ENCODE assay signal across 22 cellular contexts in genomic region chr12:89247962-89248361, GRCh38.
DNase-seq lines count a peak whose midpoint lies in the region; ATAC-seq and TF ChIP-seq lines count a peak whose summit lies in the region.
"Had no signal": no experiment of that assay in that cellular context is flagged by ENCODE, and none has a peak within 500 bp of the region (broad histone marks: within the 10 kb centered on the region; RNA-seq: fewer than 3 reads in every experiment).

No MANE protein-coding gene starts in this region.

- no peak overlapping the region for H2BK15ac ChIP-seq in neuronal stem cell (ENCODE audit: low read length)

- H3K18ac ChIP-seq in neuronal stem cell (ENCODE audit: low read length) = no peak overlapping the region

- H3K4ac ChIP-seq in neuronal stem cell (ENCODE audit: low read length) = no peak overlapping the region

- no peak overlapping the region for H2BK12ac ChIP-seq in neuronal stem cell (ENCODE audit: low read length)

- H4K8ac ChIP-seq in neuronal stem cell (ENCODE audit: low read depth, low read length) = no peak overlapping the region

- no peak overlapping the region for H3K4me2 ChIP-seq in neuronal stem cell (ENCODE audit: insufficient read depth, low read length, poor library complexity, severe bottlenecking)

- H2AK5ac ChIP-seq in neuronal stem cell (ENCODE audit: low read depth, low read length) = no peak overlapping the region

- H3K4me1 ChIP-seq in neuronal stem cell (ENCODE audit: control insufficient read depth in 2 of 2, insufficient read depth in 1 of 2, low read depth in 1 of 2, low read length in 2 of 2) = peaks cover 4 to 12% of the 10 kb centered on the region in 2 donors

- H4K91ac ChIP-seq in neuronal stem cell (ENCODE audit: low read depth, low read length, poor library complexity) = no peak overlapping the region

- H3K27me3 ChIP-seq in neuronal stem cell (ENCODE audit: control insufficient read depth in 3 of 3, insufficient read depth in 3 of 3, low read depth in 1 of 3, low read length in 3 of 3) = no peaks in the 10 kb centered on the region
- H3K27me3 ChIP-seq: adrenal gland, esophagus muscularis mucosa, thyroid gland had no signal

- H3K4me3 ChIP-seq in epithelial cell of esophagus (ENCODE audit: low read length) = no peak overlapping the region
- no peak overlapping the region for H3K4me3 ChIP-seq in neuronal stem cell (ENCODE audit: low read length in 2 of 2)
- H3K4me3 ChIP-seq: adrenal gland, esophagus muscularis mucosa, lung, thyroid gland had no signal

- no peak overlapping the region for H3K14ac ChIP-seq in neuronal stem cell (ENCODE audit: low read length)

- no peak for ATAC-seq in HG02852 (IDR thresholded peaks at IDR 0.05; ENCODE audit: unreplicated experiment)
- ATAC-seq: activated CD8-positive, alpha-beta T cell treated with anti-CD3 and anti-CD28 coated beads for 36 hours; stimulated activated naive CD8-positive, alpha-beta T cell treated with anti-CD3 and anti-CD28 coated beads, Interleukin-15, amount 100 ng/mL, for 72 hours; T-cell had no signal

- no peak overlapping the region for H3K27ac ChIP-seq in neuronal stem cell (replicated peaks; ENCODE audit: low read length)
- H3K27ac ChIP-seq: adrenal gland, esophagus muscularis mucosa, HL-60, thyroid gland had no signal

- H3K36me3 ChIP-seq in neuronal stem cell (replicated peaks in 1 of 2; ENCODE audit: control insufficient read depth in 2 of 2, insufficient read depth in 2 of 2, low read length in 2 of 2) = no peaks in the 10 kb centered on the region
- H3K36me3 ChIP-seq: adrenal gland, esophagus muscularis mucosa, thyroid gland had no signal

- peak overlapping the region; percentile 53 for H2AFZ ChIP-seq in neuronal stem cell (ENCODE audit: low read length)

- no peak overlapping the region for H3K23ac ChIP-seq in neuronal stem cell (ENCODE audit: low read depth, low read length, poor library complexity)

- H2BK5ac ChIP-seq in neuronal stem cell (ENCODE audit: low read length) = no peak overlapping the region

- no peaks in the 10 kb centered on the region for H3K9me3 ChIP-seq in neuronal stem cell (replicated peaks in 1 of 2; ENCODE audit: control insufficient read depth in 2 of 2, insufficient read depth in 1 of 2, low read depth in 1 of 2, low read length in 2 of 2)
- H3K9me3 ChIP-seq: adrenal gland, esophagus muscularis mucosa, thyroid gland had no signal

- TF ChIP-seq CTCF in epithelial cell of esophagus (IDR thresholded peaks at IDR 0.05; ENCODE audit: insufficient read depth, low read depth, low read length, missing control alignments) = no peak

- DNase-seq in EH (ENCODE audit: low read depth) = peak; percentile 47
- DNase-seq in HCEC 1CT = peak; percentile 85
- peak; percentile 26 for DNase-seq in epithelial cell of esophagus (ENCODE audit: low read depth)
- no peak for DNase-seq in neuronal stem cell (ENCODE audit: low spot score)
- no peak for DNase-seq in LoVo (ENCODE audit: low spot score)
- no peak for DNase-seq in stimulated activated naive CD4-positive, alpha-beta T cell treated with Interleukin-2 at 50 U/mL for 16 hours (lab: John Stamatoyannopoulos, UW)
- DNase-seq: activated CD4-positive, CD25-positive, alpha-beta regulatory T cell treated with anti-CD3 and anti-CD28 coated beads, Interleukin-2, amount 50 U/mL, for 72 hours; activated CD8-positive, alpha-beta T cell treated with anti-CD3 and anti-CD28 coated beads for 36 hours; adrenal gland; effector memory CD4-positive, alpha-beta T cell; glutamatergic neuron; kidney glomerular epithelial cell; NCI-H1105 treated with DMSO at 0.1 percent for 48 hours; NK-92 treated with Interleukin-12 subunit alpha and Interleukin-12 subunit beta, amount 100 ng/mL, for 24 hours; SIG-M5; stimulated activated naive CD8-positive, alpha-beta T cell treated with anti-CD3 and anti-CD28 coated beads, Interleukin-15, amount 100 ng/mL, for 72 hours; T-cell; thyroid gland had no signal

- H3K9ac ChIP-seq in neuronal stem cell (ENCODE audit: low read depth, low read length, poor library complexity) = no peak overlapping the region

- H3K79me1 ChIP-seq in neuronal stem cell (ENCODE audit: low read depth, low read length) = no peaks in the 10 kb centered on the region

- no CpG with 5 or more reads among the region's 2 CpGs for WGBS in neuronal stem cell (ENCODE audit: extremely low coverage in 2 of 2, insufficient read length in 2 of 2, insufficient replicate concordance in 1 of 2), 2 donors

- H2BK120ac ChIP-seq in neuronal stem cell (ENCODE audit: low read depth, low read length) = no peak overlapping the region

Comparison
In these comparisons a context has a peak if more than half of its experiments do, and no peak if none do; other contexts are left out.
1. DNase-seq: peak in EH (single experiment), HCEC 1CT (single experiment) and epithelial cell of esophagus (single experiment); none in neuronal stem cell (single experiment), LoVo (single experiment) and stimulated activated naive CD4-positive, alpha-beta T cell treated with Interleukin-2 at 50 U/mL for 16 hours (single experiment).